Comparison of ENCODE assay signal across 9 cellular contexts in the genomic region with DNA sequence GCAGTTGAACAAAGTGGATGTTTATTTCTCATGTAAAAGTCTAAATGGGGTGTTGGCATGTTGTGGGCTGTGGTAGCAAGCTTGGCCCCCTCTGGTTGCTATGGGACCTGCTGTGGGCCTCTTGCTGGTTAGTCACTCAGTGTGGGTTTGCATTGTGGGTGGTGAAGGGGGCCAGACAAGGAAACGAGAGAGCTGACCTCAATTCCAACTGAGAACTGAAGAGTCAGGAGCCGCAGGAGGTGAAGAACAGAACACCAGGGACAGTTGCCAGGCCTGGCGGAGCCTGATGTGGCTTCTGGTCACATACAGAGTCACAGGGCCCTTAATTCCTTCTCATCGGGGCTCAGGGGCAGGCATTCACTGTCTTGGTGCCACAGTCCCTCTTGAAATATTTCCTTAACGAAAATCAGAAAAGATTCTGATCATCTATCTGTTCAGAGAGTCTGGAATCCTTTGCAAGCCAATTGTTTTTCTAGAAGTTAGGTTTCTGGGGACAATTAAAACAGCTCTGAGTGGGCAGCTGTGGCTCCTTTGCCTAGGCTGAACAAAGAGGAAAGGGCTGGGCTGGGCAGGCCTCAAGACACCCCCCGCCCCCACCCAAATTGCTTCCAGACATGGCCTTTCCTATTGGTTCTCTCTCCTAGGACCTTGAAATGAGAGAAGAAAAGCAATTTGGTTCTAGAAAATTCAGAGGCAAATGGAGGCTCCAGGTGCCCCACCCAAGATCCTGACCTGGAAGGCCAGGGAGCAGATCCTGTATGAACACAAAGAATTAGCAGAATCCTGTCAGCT. TPM values are rescaled to one million over a fixed set of nuclear protein-coding genes. Genes with fewer than 3 reads are reported as not detected.
DNase-seq lines count a peak whose midpoint lies in the region; ATAC-seq and TF ChIP-seq lines count a peak whose summit lies in the region.
"Had no signal": no experiment of that assay in that cellular context is flagged by ENCODE, and none has a peak within 500 bp of the region (broad histone marks: within the 10 kb centered on the region; RNA-seq: fewer than 3 reads in every experiment).

No MANE protein-coding gene starts in this region.

- H3K4me3 ChIP-seq in left lung (no peak overlapping the region), coronary artery (no peak overlapping the region)
- H3K4me3 ChIP-seq: adrenal gland had no signal

- H3K9me3 ChIP-seq in left lung: no peaks in the 10 kb centered on the region
- H3K9me3 ChIP-seq: adrenal gland had no signal

- H3K4me3 Mint-ChIP-seq in activated T-helper 1 cell treated with anti-CD3 and anti-CD28 coated beads, Interleukin-12 subunit alpha, Interleukin-12 subunit beta, Interleukin-2, Interleukin-4 antibody, amounts not matched to agents 30 ng/mL and 10 ng/mL and 1 ng/mL, durations not matched to agents 14 hours and 24 hours and 36 hours: peak overlapping the region; percentile 92
- H3K4me3 Mint-ChIP-seq in stimulated activated naive CD8-positive, alpha-beta T cell treated with anti-CD3 and anti-CD28 coated beads, Interleukin-15, amount 100 ng/mL, for 72 hours: peak overlapping the region; percentile 34 to 45

- peak overlapping the region; percentile 96 to 100 for H3K27ac ChIP-seq in left lung
- H3K27ac ChIP-seq in coronary artery: peak overlapping the region in 1 of 2 donors; percentile 93

- peak; percentile 94 for DNase-seq in MV-4-11 (lab: John Stamatoyannopoulos, UW)
- peak; percentile 20 for DNase-seq in activated T-helper 1 cell treated with anti-CD3 and anti-CD28 coated beads, Interleukin-12 subunit alpha, Interleukin-12 subunit beta, Interleukin-2, Interleukin-4 antibody, amounts not matched to agents 30 ng/mL and 10 ng/mL and 1 ng/mL, durations not matched to agents 14 hours and 24 hours and 36 hours (ENCODE audit: low spot score)
- DNase-seq in left lung: peak in 1 of 2 donors; percentile 41
- DNase-seq in stimulated activated naive CD8-positive, alpha-beta T cell treated with anti-CD3 and anti-CD28 coated beads, Interleukin-15, amount 100 ng/mL, for 72 hours: peak; percentile 60 to 79
- no peak for DNase-seq in coronary artery (ENCODE audit: low spot score)
- DNase-seq in ACHN: no peak
- DNase-seq: adrenal gland had no signal

- H3K4me1 ChIP-seq in left lung: peaks cover 5 to 28% of the 10 kb centered on the region in 2 donors

- peaks cover 54% of the 10 kb centered on the region for H3K4me1 Mint-ChIP-seq in activated T-helper 1 cell treated with anti-CD3 and anti-CD28 coated beads, Interleukin-12 subunit alpha, Interleukin-12 subunit beta, Interleukin-2, Interleukin-4 antibody, amounts not matched to agents 30 ng/mL and 10 ng/mL and 1 ng/mL, durations not matched to agents 14 hours and 24 hours and 36 hours (ENCODE audit: low read depth)
- peaks cover 44% of the 10 kb centered on the region for H3K4me1 Mint-ChIP-seq in stimulated activated naive CD8-positive, alpha-beta T cell treated with anti-CD3 and anti-CD28 coated beads, Interleukin-15, amount 100 ng/mL, for 72 hours

- no peak for ATAC-seq in left lung
- ATAC-seq in stimulated activated naive CD8-positive, alpha-beta T cell treated with anti-CD3 and anti-CD28 coated beads, Interleukin-15, amount 100 ng/mL, for 72 hours: peak; percentile 56
- ATAC-seq in HG03460 (IDR thresholded peaks at IDR 0.05; ENCODE audit: unreplicated experiment): no peak
- ATAC-seq in HG02870 (IDR thresholded peaks at IDR 0.05; ENCODE audit: unreplicated experiment): no peak

- peak overlapping the region; percentile 96 for H3K27ac Mint-ChIP-seq in activated T-helper 1 cell treated with anti-CD3 and anti-CD28 coated beads, Interleukin-12 subunit alpha, Interleukin-12 subunit beta, Interleukin-2, Interleukin-4 antibody, amounts not matched to agents 30 ng/mL and 10 ng/mL and 1 ng/mL, durations not matched to agents 14 hours and 24 hours and 36 hours
- peak overlapping the region; percentile 47 to 97 for H3K27ac Mint-ChIP-seq in stimulated activated naive CD8-positive, alpha-beta T cell treated with anti-CD3 and anti-CD28 coated beads, Interleukin-15, amount 100 ng/mL, for 72 hours

- in situ Hi-C loops in ACHN (cut with HindIII; ENCODE audit: low pct_ligation_motif_present, low pct_unique_long_range_greater_than_20kb, low sequenced_read_pairs): no loop called here

- no peaks in the 10 kb centered on the region for H3K36me3 ChIP-seq in left lung
- H3K36me3 ChIP-seq: adrenal gland had no signal

- peaks cover 15% of the 10 kb centered on the region for H3K36me3 Mint-ChIP-seq in activated T-helper 1 cell treated with anti-CD3 and anti-CD28 coated beads, Interleukin-12 subunit alpha, Interleukin-12 subunit beta, Interleukin-2, Interleukin-4 antibody, amounts not matched to agents 30 ng/mL and 10 ng/mL and 1 ng/mL, durations not matched to agents 14 hours and 24 hours and 36 hours (ENCODE audit: low read depth)

- H3K27me3 ChIP-seq in left lung: no peaks in the 10 kb centered on the region
- H3K27me3 ChIP-seq: adrenal gland had no signal

- peaks cover 7% of the 10 kb centered on the region for H3K27me3 Mint-ChIP-seq in activated T-helper 1 cell treated with anti-CD3 and anti-CD28 coated beads, Interleukin-12 subunit alpha, Interleukin-12 subunit beta, Interleukin-2, Interleukin-4 antibody, amounts not matched to agents 30 ng/mL and 10 ng/mL and 1 ng/mL, durations not matched to agents 14 hours and 24 hours and 36 hours (ENCODE audit: insufficient read depth)
- no peaks in the 10 kb centered on the region for H3K27me3 Mint-ChIP-seq in stimulated activated naive CD8-positive, alpha-beta T cell treated with anti-CD3 and anti-CD28 coated beads, Interleukin-15, amount 100 ng/mL, for 72 hours

- no peak for TF ChIP-seq CTCF in left lung (IDR thresholded peaks at IDR 0.05)
- no peak for TF ChIP-seq CTCF in coronary artery (IDR thresholded peaks at IDR 0.05)

- H3K9me3 Mint-ChIP-seq in activated T-helper 1 cell treated with anti-CD3 and anti-CD28 coated beads, Interleukin-12 subunit alpha, Interleukin-12 subunit beta, Interleukin-2, Interleukin-4 antibody, amounts not matched to agents 30 ng/mL and 10 ng/mL and 1 ng/mL, durations not matched to agents 14 hours and 24 hours and 36 hours: no peaks in the 10 kb centered on the region
- H3K9me3 Mint-ChIP-seq in stimulated activated naive CD8-positive, alpha-beta T cell treated with anti-CD3 and anti-CD28 coated beads, Interleukin-15, amount 100 ng/mL, for 72 hours: no peaks in the 10 kb centered on the region

- intact Hi-C loops in activated T-helper 1 cell treated with anti-CD3 and anti-CD28 coated beads, Interleukin-12 subunit alpha, Interleukin-12 subunit beta, Interleukin-2, Interleukin-4 antibody, amounts not matched to agents 30 ng/mL and 10 ng/mL and 1 ng/mL, durations not matched to agents 14 hours and 24 hours and 36 hours (cut with micrococcal nuclease): loop anchor here (1.0 to 5.0 kb wide), 5 partner anchors 11 to 847 kb away; partner anchors contain the start of genes MYO9A, NPTN and SENP8
- intact Hi-C loops in left lung (cut with DNase I): no loop called here

RNA-seq across cellular contexts. Expression of gene ADPGK, which starts 2.1 kb away (rescaled TPM):
- 94.0 and 101 TPM in 2 replicates for total RNA-seq in activated T-helper 1 cell treated with anti-CD3 and anti-CD28 coated beads, Interleukin-12 subunit alpha, Interleukin-12 subunit beta, Interleukin-2, Interleukin-4 antibody, amounts not matched to agents 30 ng/mL and 10 ng/mL and 1 ng/mL, durations not matched to agents 14 hours and 24 hours and 36 hours
- 10 to 100 TPM; 54.8 to 89.6 TPM for total RNA-seq in left lung

Comparison
In these comparisons a context has a peak if more than half of its experiments do, and no peak if none do; other contexts are left out.
1. DNase-seq: peak in MV-4-11 (single experiment), activated T-helper 1 cell treated with anti-CD3 and anti-CD28 coated beads, Interleukin-12 subunit alpha, Interleukin-12 subunit beta, Interleukin-2, Interleukin-4 antibody, amounts not matched to agents 30 ng/mL and 10 ng/mL and 1 ng/mL, durations not matched to agents 14 hours and 24 hours and 36 hours (single experiment) and stimulated activated naive CD8-positive, alpha-beta T cell treated with anti-CD3 and anti-CD28 coated beads, Interleukin-15, amount 100 ng/mL, for 72 hours (2 of 2); none in coronary artery (single experiment) and ACHN (single experiment).